ENCODE assay signal across 19 cellular contexts in genomic region chr1:17542696-17543095, GRCh38. TPM values are rescaled to one million over a fixed set of nuclear protein-coding genes. Genes with fewer than 3 reads are reported as not detected.
"Had no signal": no experiment of that assay in that cellular context is flagged by ENCODE, and none has a peak within 500 bp of the region (broad histone marks: within the 10 kb centered on the region; RNA-seq: fewer than 3 reads in every experiment).

No MANE protein-coding gene starts in this region.

- DNase-seq: activated B cell treated with CpG ODN at 0.5 μM for 24 hours; activated CD4-positive, alpha-beta T cell treated with anti-CD3 and anti-CD28 coated beads, Interleukin-2, amount 10 ng/mL, durations not matched to agents 24 days and 14 days; activated CD8-positive, alpha-beta memory T cell treated with anti-CD3 and anti-CD28 coated beads for 24 hours; activated naive CD4-positive, alpha-beta T cell treated with anti-CD3 and anti-CD28 coated beads for 36 hours; central memory CD4-positive, alpha-beta T cell; effector memory CD8-positive, alpha-beta T cell; natural killer cell; occipital lobe; sigmoid colon; stimulated activated CD4-positive, alpha-beta T cell treated with anti-CD3 and anti-CD28 coated beads, Interleukin-4, amount 100 ng/mL, for 1 hour; stimulated activated CD8-positive, alpha-beta memory T cell treated with anti-CD3 and anti-CD28 coated beads, Interleukin-4, amount 100 ng/mL, for 48 hours; stimulated activated naive CD8-positive, alpha-beta T cell treated with anti-CD3 and anti-CD28 coated beads, Interleukin-15, Interleukin-2, amounts not matched to agents 100 U/mL and 50 U/mL, for 24 hours; T-helper 17 cell; testis had no signal

- H3K27me3 ChIP-seq: sigmoid colon, testis had no signal

- H3K4me3 ChIP-seq: lung, sigmoid colon, testis had no signal

- H3K4me1 Mint-ChIP-seq: activated T-helper 17 cell treated with anti-CD3 and anti-CD28 coated beads, Interleukin-2, amount 50 U/mL, for 72 hours had no signal

- H3K27ac Mint-ChIP-seq: activated B cell treated with CpG ODN at 0.5 μM for 24 hours; activated CD4-positive, alpha-beta T cell treated with anti-CD3 and anti-CD28 coated beads, Interleukin-2, amount 10 ng/mL, durations not matched to agents 24 days and 14 days; activated naive CD4-positive, alpha-beta T cell treated with anti-CD3 and anti-CD28 coated beads for 36 hours; activated T-helper 17 cell treated with anti-CD3 and anti-CD28 coated beads, Interleukin-2, amount 50 U/mL, for 72 hours; effector memory CD8-positive, alpha-beta T cell; natural killer cell; T-helper 17 cell had no signal

- H3K9me3 ChIP-seq: sigmoid colon, testis had no signal

- H3K4me3 Mint-ChIP-seq: activated B cell treated with CpG ODN at 0.5 μM for 24 hours; activated CD4-positive, alpha-beta T cell treated with anti-CD3 and anti-CD28 coated beads, Interleukin-2, amount 10 ng/mL, durations not matched to agents 24 days and 14 days; activated naive CD4-positive, alpha-beta T cell treated with anti-CD3 and anti-CD28 coated beads for 36 hours; activated T-helper 17 cell treated with anti-CD3 and anti-CD28 coated beads, Interleukin-2, amount 50 U/mL, for 72 hours; effector memory CD8-positive, alpha-beta T cell; natural killer cell; T-helper 17 cell had no signal

- FAIRE-seq: TTC549 had no signal

- H3K27ac ChIP-seq: epithelial cell of prostate, testis had no signal

- H3K36me3 Mint-ChIP-seq: natural killer cell had no signal

- H3K9me3 Mint-ChIP-seq: activated CD4-positive, alpha-beta T cell treated with anti-CD3 and anti-CD28 coated beads, Interleukin-2, amount 10 ng/mL, durations not matched to agents 24 days and 14 days; activated naive CD4-positive, alpha-beta T cell treated with anti-CD3 and anti-CD28 coated beads for 36 hours; activated T-helper 17 cell treated with anti-CD3 and anti-CD28 coated beads, Interleukin-2, amount 50 U/mL, for 72 hours; effector memory CD8-positive, alpha-beta T cell; natural killer cell had no signal

- ATAC-seq: activated T-helper 17 cell treated with anti-CD3 and anti-CD28 coated beads, Interleukin-2, amount 50 U/mL, for 72 hours; effector memory CD8-positive, alpha-beta T cell; natural killer cell; SK-N-SH treated with all-trans-retinoic acid at 6 μM for 48 hours; stimulated activated naive CD8-positive, alpha-beta T cell treated with anti-CD3 and anti-CD28 coated beads, Interleukin-15, Interleukin-2, amounts not matched to agents 100 U/mL and 50 U/mL, for 24 hours; T-helper 17 cell had no signal

- H3K36me3 ChIP-seq: sigmoid colon had no signal

RNA-seq across cellular contexts. Expression of gene ARHGEF10L, which starts 3.2 kb away (rescaled TPM):
- total RNA-seq: activated CD4-positive, alpha-beta T cell treated with anti-CD3 and anti-CD28 coated beads, Interleukin-2, amount 10 ng/mL, durations not matched to agents 24 days and 14 days; activated naive CD4-positive, alpha-beta T cell treated with anti-CD3 and anti-CD28 coated beads for 36 hours; activated T-helper 17 cell treated with anti-CD3 and anti-CD28 coated beads, Interleukin-2, amount 50 U/mL, for 72 hours had no signal
